33 cellular contexts compared by ENCODE assay signal in the genomic region with DNA sequence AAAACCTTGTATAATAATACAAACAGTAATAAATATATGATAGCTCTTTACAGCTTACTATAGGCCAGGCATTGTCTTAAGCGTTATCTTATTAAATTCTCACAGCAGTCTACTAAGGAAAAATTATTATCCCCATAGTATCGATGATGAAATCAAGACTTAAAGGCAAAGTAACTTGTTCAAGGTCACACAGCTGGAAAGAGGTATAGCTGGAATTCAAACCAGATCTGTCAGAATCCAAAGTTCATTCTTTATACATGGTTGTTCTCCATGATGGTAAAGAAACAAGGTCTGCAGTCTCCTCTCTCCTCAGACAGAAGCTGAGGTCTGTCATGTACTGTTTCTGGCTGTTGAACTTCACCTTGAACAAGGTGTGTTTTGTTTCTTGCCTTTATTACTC. TPM values are rescaled to one million over a fixed set of nuclear protein-coding genes. Genes with fewer than 3 reads are reported as not detected.
"Had no signal": no experiment of that assay in that cellular context is flagged by ENCODE, and none has a peak within 500 bp of the region (broad histone marks: within the 10 kb centered on the region; RNA-seq: fewer than 3 reads in every experiment).

No MANE protein-coding gene starts in this region.

- H3K4me3 ChIP-seq: colonic mucosa, esophagus squamous epithelium, gastrocnemius medialis, heart right ventricle, left lung, lower lobe of right lung had no signal

- H3K4me3 Mint-ChIP-seq: dendritic cell treated with granulocyte-macrophage colony-stimulating factor and Interleukin-4, amounts not matched to agents 40 ng/mL and 50 ng/mL, for 4 days; effector memory CD8-positive, alpha-beta T cell; endodermal cell; memory B cell; naive thymus-derived CD4-positive, alpha-beta T cell had no signal

- ATAC-seq: effector memory CD8-positive, alpha-beta T cell; esophagus mucosa; gastrocnemius medialis; heart right ventricle; left cardiac atrium; left lung; left ventricle myocardium superior; lower lobe of right lung; naive thymus-derived CD4-positive, alpha-beta T cell had no signal

- H3K27me3 Mint-ChIP-seq: dendritic cell treated with granulocyte-macrophage colony-stimulating factor and Interleukin-4, amounts not matched to agents 40 ng/mL and 50 ng/mL, for 4 days; effector memory CD8-positive, alpha-beta T cell; memory B cell; naive thymus-derived CD4-positive, alpha-beta T cell had no signal

- H3K4me1 ChIP-seq: colonic mucosa, left lung, lower lobe of right lung had no signal

- H3K27ac ChIP-seq: colonic mucosa, epithelial cell of prostate, esophagus squamous epithelium, gastrocnemius medialis, heart right ventricle, left lung, lower lobe of right lung had no signal

- H3K9me3 Mint-ChIP-seq: dendritic cell treated with granulocyte-macrophage colony-stimulating factor and Interleukin-4, amounts not matched to agents 40 ng/mL and 50 ng/mL, for 4 days; effector memory CD8-positive, alpha-beta T cell; endodermal cell; memory B cell had no signal

- H3K27me3 ChIP-seq: colonic mucosa, esophagus squamous epithelium, gastrocnemius medialis, heart right ventricle, left lung had no signal

- FAIRE-seq: endometrium, islet of Langerhans, keratinocyte had no signal

- H3K27ac Mint-ChIP-seq: dendritic cell treated with granulocyte-macrophage colony-stimulating factor and Interleukin-4, amounts not matched to agents 40 ng/mL and 50 ng/mL, for 4 days; endodermal cell; memory B cell had no signal

- H3K4me1 Mint-ChIP-seq: endodermal cell, memory B cell had no signal

- DNase-seq: colonic mucosa; cortex of kidney; effector CD8-positive, alpha-beta T cell; effector memory CD8-positive, alpha-beta T cell; endodermal cell; erythroblast; esophagus squamous epithelium; foreskin fibroblast; foreskin melanocyte; gastrocnemius medialis; glutamatergic neuron; head of caudate nucleus; heart right ventricle; hippocampal formation; left cardiac atrium; left lung; left ventricle myocardium superior; lower lobe of right lung; mesendoderm; midbrain; naive thymus-derived CD4-positive, alpha-beta T cell had no signal

- H3K9me3 ChIP-seq: colonic mucosa, esophagus squamous epithelium, gastrocnemius medialis, heart right ventricle, left lung, lower lobe of right lung had no signal

RNA-seq across cellular contexts. Expression of a gene that starts 15.4 kb away (rescaled TPM):
- total RNA-seq: glomerular endothelial cell, kidney epithelial cell, left ventricle myocardium superior, mononuclear cell had no signal
- polyA plus RNA-seq: naive thymus-derived CD4-positive, alpha-beta T cell had no signal

RNA-seq across cellular contexts. Expression of a gene that starts 31.9 kb away (rescaled TPM):
- total RNA-seq: dermis microvascular lymphatic vessel endothelial cell, left ventricle myocardium superior, lower lobe of right lung, lung microvascular endothelial cell had no signal
- polyA plus RNA-seq: naive thymus-derived CD4-positive, alpha-beta T cell had no signal
